Comparison of ENCODE assay signal across 19 cellular contexts in the genomic region with DNA sequence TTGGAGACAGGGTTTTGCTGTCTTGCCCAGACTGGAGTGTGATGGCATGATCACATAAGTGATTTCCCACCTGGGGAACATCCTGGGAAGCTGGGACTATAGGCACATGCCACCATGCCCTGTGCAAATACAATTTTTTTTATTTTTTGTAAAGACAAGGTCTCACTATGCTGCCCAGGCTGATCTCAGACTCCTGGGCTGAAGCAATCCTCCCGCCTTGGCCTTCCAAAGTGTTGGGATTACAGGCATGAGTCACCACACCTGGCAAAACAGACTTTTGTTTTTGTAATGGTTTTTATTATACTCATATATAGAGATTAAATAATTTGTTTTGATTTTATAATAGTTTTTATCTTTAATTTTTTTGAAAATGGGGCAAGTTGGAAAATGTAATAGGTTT. TPM values are rescaled to one million over a fixed set of nuclear protein-coding genes. Genes with fewer than 3 reads are reported as not detected.
DNase-seq lines count a peak whose midpoint lies in the region; ATAC-seq and TF ChIP-seq lines count a peak whose summit lies in the region.
"Had no signal": no experiment of that assay in that cellular context is flagged by ENCODE, and none has a peak within 500 bp of the region (broad histone marks: within the 10 kb centered on the region; RNA-seq: fewer than 3 reads in every experiment).

No MANE protein-coding gene starts in this region.

- no peaks in the 10 kb centered on the region for H3K4me1 ChIP-seq in HEK293 (ENCODE audit: control insufficient read depth, insufficient read depth, low read length)

- no peaks in the 10 kb centered on the region for H3K9me3 ChIP-seq in HEK293 (ENCODE audit: control insufficient read depth, insufficient read depth, low read depth, low read length)

- no peak for TF ChIP-seq CTCF in HEK293 (tag by site-specific recombination; IDR thresholded peaks at IDR 0.05)
- TF ChIP-seq CTCF in brain microvascular endothelial cell (IDR thresholded peaks at IDR 0.05; ENCODE audit: low read depth, low read length, missing control alignments) = no peak
- no peak for TF ChIP-seq CTCF in fibroblast of mammary gland (conservative IDR thresholded peaks at IDR 0.05; ENCODE audit: control insufficient read depth, insufficient read depth, low read depth, low read length)

- no peak overlapping the region for H3K4me3 ChIP-seq in HEK293 (ENCODE audit: low read depth, low read length)
- no peak overlapping the region for H3K4me3 ChIP-seq in brain microvascular endothelial cell (ENCODE audit: low read depth, low read length)
- no peak overlapping the region for H3K4me3 ChIP-seq in fibroblast of mammary gland (ENCODE audit: control insufficient read depth, low read depth, low read length)
- H3K4me3 ChIP-seq: K562 had no signal

- H3K27me3 ChIP-seq in brain microvascular endothelial cell (replicated peaks) = no peaks in the 10 kb centered on the region

- ATAC-seq in sciatic nerve = no peak
- ATAC-seq: K562 had no signal

- H3K27ac ChIP-seq in HEK293 (ENCODE audit: extremely low read depth, low read depth, low read length) = no peak overlapping the region
- H3K27ac ChIP-seq in brain microvascular endothelial cell = no peak overlapping the region

- POLR2A ChIA-PET in HEK293 (lab: Yijun Ruan, JAX) = interaction anchor here (0.9 kb wide), 1 partner anchor 16 kb away, joined by 3 read pairs; the partner anchor contains the start of gene GNG10

- peak; percentile 22 for DNase-seq in brain microvascular endothelial cell
- DNase-seq in fibroblast of mammary gland (ENCODE audit: low read depth) = peak; percentile 45
- peak; percentile 4 to 9 for DNase-seq in lung microvascular endothelial cell (ENCODE audit: low read depth in 2 of 2)
- DNase-seq in GM19240 (ENCODE audit: insufficient read length, low spot score) = no peak
- DNase-seq in sciatic nerve (ENCODE audit: low spot score) = no peak
- DNase-seq in COR-L47 (lab: John Stamatoyannopoulos, UW) = no peak
- no peak for DNase-seq in ACHN
- DNase-seq: Calu3; CD4-positive, alpha-beta T cell; DMS53; NCI-H1417 treated with DMSO at 0.1 percent for 48 hours; NCI-H187 treated with DMSO at 0.1 percent for 48 hours; NCI-H226; NCI-H524; NCI-H82; OCI-M1; Right ventricle myocardium superior had no signal

- peaks cover 15 to 55% of the 10 kb centered on the region in 2 experiments for H3K36me3 ChIP-seq in HEK293 (ENCODE audit: control insufficient read depth in 2 of 2, insufficient read depth in 1 of 2, low read length in 2 of 2)
- H3K36me3 ChIP-seq in brain microvascular endothelial cell (replicated peaks) = peaks cover 17% of the 10 kb centered on the region

- intact Hi-C loops in sciatic nerve (cut with DNase I) = no loop called here

- in situ Hi-C loops in brain microvascular endothelial cell (cut with HindIII; ENCODE audit: low pct_ligation_motif_present, low sequenced_read_pairs) (no loop called here), ACHN (cut with HindIII; ENCODE audit: low pct_ligation_motif_present, low pct_unique_long_range_greater_than_20kb, low sequenced_read_pairs) (no loop called here)

- CTCF ChIA-PET in HEK293 (lab: Yijun Ruan, JAX) = interaction anchor here (0.6 kb wide), 1 partner anchor 64 kb away, joined by 3 read pairs; no protein-coding TSS in a partner anchor

TF ChIP-seq in HEK293, 187 proteins besides CTCF, POLR2A, EP300 and RAD21:
- no peak for TF ChIP-seq ZNF530 (tag by site-specific recombination; IDR thresholded peaks at IDR 0.05; ENCODE audit: low read depth)
- peak; percentile 12; the same call in 1 of the 2 replicates for TF ChIP-seq ZNF362 (tag by site-specific recombination; IDR thresholded peaks at IDR 0.05)

RNA-seq across cellular contexts. Expression of gene DNAJC25, which starts 14.7 kb away (rescaled TPM):
- 2.0 and 3.6 TPM in 2 replicates for total RNA-seq in lung microvascular endothelial cell
- 6.7 TPM for total RNA-seq in sciatic nerve

RNA-seq across cellular contexts. Expression of gene GNG10, which starts 15.6 kb away (rescaled TPM):
- 44.0 and 53.0 TPM in 2 replicates for total RNA-seq in lung microvascular endothelial cell
- total RNA-seq in sciatic nerve = 24.6 TPM

RNA-seq across cellular contexts. Expression of gene PTGR1, which starts 46.4 kb away (rescaled TPM):
- total RNA-seq in lung microvascular endothelial cell = 6.5 and 20.7 TPM in 2 replicates
- total RNA-seq in sciatic nerve = 43.5 TPM

Comparison
In these comparisons a context has a peak if more than half of its experiments do, and no peak if none do; other contexts are left out.
1. DNase-seq: peak in brain microvascular endothelial cell (single experiment), fibroblast of mammary gland (single experiment) and lung microvascular endothelial cell (2 of 2); none in GM19240 (single experiment), sciatic nerve (single experiment), COR-L47 (single experiment) and ACHN (single experiment).